ENCODE assay signal across 18 cellular contexts in the genomic region with DNA sequence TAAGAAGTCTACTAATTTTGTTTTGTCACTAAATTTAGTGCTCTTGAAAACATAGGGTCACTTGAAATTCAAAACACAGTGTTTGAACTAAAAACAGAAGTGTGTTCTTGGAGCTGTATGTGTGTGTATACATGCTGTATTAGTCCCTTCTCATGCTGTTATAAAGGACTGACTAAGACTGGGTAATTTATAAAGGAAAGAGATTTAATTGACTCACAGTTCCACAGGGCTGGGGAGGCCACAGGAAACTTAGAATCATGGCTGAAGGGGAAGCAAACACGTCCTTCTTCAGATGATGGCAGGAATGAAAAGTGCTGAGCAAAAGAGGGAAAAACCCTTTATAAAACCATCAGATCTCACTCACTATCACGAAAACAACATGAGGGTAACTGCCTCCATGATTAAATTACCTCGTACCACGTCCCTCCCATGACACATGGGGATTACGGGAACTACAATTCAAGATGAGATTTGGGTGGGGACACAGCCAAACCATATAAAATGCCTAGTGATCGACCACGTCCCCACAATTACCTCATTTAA.
DNase-seq lines count a peak whose midpoint lies in the region; ATAC-seq and TF ChIP-seq lines count a peak whose summit lies in the region.
"Had no signal": no experiment of that assay in that cellular context is flagged by ENCODE, and none has a peak within 500 bp of the region (broad histone marks: within the 10 kb centered on the region; RNA-seq: fewer than 3 reads in every experiment).

No MANE protein-coding gene starts in this region.

- peaks cover 36% of the 10 kb centered on the region for H3K4me1 Mint-ChIP-seq in activated CD4-positive, alpha-beta memory T cell treated with anti-CD3 and anti-CD28 coated beads for 36 hours (ENCODE audit: low read depth)
- H3K4me1 Mint-ChIP-seq in activated CD4-positive, alpha-beta memory T cell treated with anti-CD3 and anti-CD28 coated beads, Interleukin-2, amount 10 ng/mL, durations not matched to agents 7 days and 5 days = peaks cover 24% of the 10 kb centered on the region
- peaks cover 51 to 55% of the 10 kb centered on the region in 2 donors for H3K4me1 Mint-ChIP-seq in natural killer cell treated with Interleukin-12 subunit alpha and Interleukin-12 subunit beta and Interleukin-15 and Interleukin-18, amount 100 ng/mL, for 72 hours (ENCODE audit: low read depth in 2 of 2)
- H3K4me1 Mint-ChIP-seq in natural killer cell = peaks cover 13 to 22% of the 10 kb centered on the region in 2 donors
- peaks cover 51% of the 10 kb centered on the region for H3K4me1 Mint-ChIP-seq in activated T-cell treated with anti-CD3 and anti-CD28 coated beads, Interleukin-2, amount 50 U/mL, for 72 hours (ENCODE audit: low read depth)
- peaks cover 27 to 46% of the 10 kb centered on the region in 2 donors for H3K4me1 Mint-ChIP-seq in stimulated activated naive B cell treated with anti-CD40 and anti-IgM and Interleukin-4, amounts not matched to agents 10 μg/mL and 1 μg/mL and 100 μg/mL, for 72 hours

- POLR2A ChIA-PET in activated CD4-positive, alpha-beta memory T cell treated with anti-CD3 and anti-CD28 coated beads for 36 hours (lab: Charles Lee) = interaction anchor here (1.4 to 2.2 kb wide), 4 partner anchors 13 to 115 kb away, joined by 4 to 11 read pairs (median 6); no protein-coding TSS in a partner anchor
- POLR2A ChIA-PET in activated CD4-positive, alpha-beta memory T cell treated with anti-CD3 and anti-CD28 coated beads, Interleukin-2, amount 10 ng/mL, durations not matched to agents 7 days and 5 days (lab: Charles Lee) = no interaction called here

- peaks cover 2% of the 10 kb centered on the region for H3K27me3 Mint-ChIP-seq in activated CD4-positive, alpha-beta memory T cell treated with anti-CD3 and anti-CD28 coated beads for 36 hours
- H3K27me3 Mint-ChIP-seq in activated CD4-positive, alpha-beta memory T cell treated with anti-CD3 and anti-CD28 coated beads, Interleukin-2, amount 10 ng/mL, durations not matched to agents 7 days and 5 days = no peaks in the 10 kb centered on the region
- no peaks in the 10 kb centered on the region for H3K27me3 Mint-ChIP-seq in natural killer cell treated with Interleukin-12 subunit alpha and Interleukin-12 subunit beta and Interleukin-15 and Interleukin-18, amount 100 ng/mL, for 72 hours
- H3K27me3 Mint-ChIP-seq in natural killer cell (ENCODE audit: low read depth in 2 of 2) = no peaks in the 10 kb centered on the region
- peaks cover 8% of the 10 kb centered on the region for H3K27me3 Mint-ChIP-seq in activated T-cell treated with anti-CD3 and anti-CD28 coated beads, Interleukin-2, amount 50 U/mL, for 72 hours (ENCODE audit: low read depth)
- no peaks in the 10 kb centered on the region for H3K27me3 Mint-ChIP-seq in stimulated activated naive B cell treated with anti-CD40 and anti-IgM and Interleukin-4, amounts not matched to agents 10 μg/mL and 1 μg/mL and 100 μg/mL, for 72 hours

- peaks cover 14% of the 10 kb centered on the region for H3K36me3 Mint-ChIP-seq in activated CD4-positive, alpha-beta memory T cell treated with anti-CD3 and anti-CD28 coated beads for 36 hours
- H3K36me3 Mint-ChIP-seq in activated CD4-positive, alpha-beta memory T cell treated with anti-CD3 and anti-CD28 coated beads, Interleukin-2, amount 10 ng/mL, durations not matched to agents 7 days and 5 days (ENCODE audit: low read depth) = peaks cover 7% of the 10 kb centered on the region
- peaks cover 29% of the 10 kb centered on the region for H3K36me3 Mint-ChIP-seq in natural killer cell treated with Interleukin-12 subunit alpha and Interleukin-12 subunit beta and Interleukin-15 and Interleukin-18, amount 100 ng/mL, for 72 hours
- H3K36me3 Mint-ChIP-seq in natural killer cell = no peaks in the 10 kb centered on the region
- peaks cover 16 to 26% of the 10 kb centered on the region in 2 donors for H3K36me3 Mint-ChIP-seq in activated T-cell treated with anti-CD3 and anti-CD28 coated beads, Interleukin-2, amount 50 U/mL, for 72 hours (ENCODE audit: insufficient read depth in 2 of 2)
- peaks cover 4 to 7% of the 10 kb centered on the region in 2 donors for H3K36me3 Mint-ChIP-seq in stimulated activated naive B cell treated with anti-CD40 and anti-IgM and Interleukin-4, amounts not matched to agents 10 μg/mL and 1 μg/mL and 100 μg/mL, for 72 hours

- TF ChIP-seq CTCF in natural killer cell (IDR thresholded peaks at IDR 0.05) = no peak

- DNase-seq in activated CD4-positive, alpha-beta memory T cell treated with anti-CD3 and anti-CD28 coated beads for 36 hours = peak; percentile 65
- no peak for DNase-seq in activated CD4-positive, alpha-beta memory T cell treated with anti-CD3 and anti-CD28 coated beads, Interleukin-2, amount 10 ng/mL, durations not matched to agents 7 days and 5 days
- DNase-seq in natural killer cell treated with Interleukin-12 subunit alpha and Interleukin-12 subunit beta and Interleukin-15 and Interleukin-18, amount 100 ng/mL, for 72 hours (ENCODE audit: low spot score) = no peak
- DNase-seq in natural killer cell (no peak), NCI-H1694 (lab: John Stamatoyannopoulos, UW) (no peak)
- peak in 1 of 2 donors; percentile 36 for DNase-seq in activated T-cell treated with anti-CD3 and anti-CD28 coated beads, Interleukin-2, amount 50 U/mL, for 72 hours
- DNase-seq in stimulated activated naive B cell treated with anti-CD40 and anti-IgM and Interleukin-4, amounts not matched to agents 10 μg/mL and 1 μg/mL and 100 μg/mL, for 72 hours = no peak
- DNase-seq: DMS 273 treated with DMSO at 0.1 percent for 48 hours, GDM1, H9, KG1, NCI-H1436, NCI-H2029 treated with DMSO at 0.1 percent for 48 hours, NCI-H2171 treated with DMSO at 0.1 percent for 48 hours, NCI-H446 treated with DMSO at 0.1 percent for 48 hours, PC-3 had no signal

- intact Hi-C loops in activated CD4-positive, alpha-beta memory T cell treated with anti-CD3 and anti-CD28 coated beads for 36 hours (cut with micrococcal nuclease) = loop anchor here (1.0 to 2.0 kb wide), 4 partner anchors 17 to 162 kb away; no protein-coding TSS in a partner anchor
- intact Hi-C loops in natural killer cell (cut with micrococcal nuclease) = no loop called here

- peak in 1 of 2 donors; percentile 70 for ATAC-seq in natural killer cell treated with Interleukin-12 subunit alpha and Interleukin-12 subunit beta and Interleukin-15 and Interleukin-18, amount 100 ng/mL, for 72 hours
- ATAC-seq in natural killer cell (no peak), GM19397 (IDR thresholded peaks at IDR 0.05; ENCODE audit: unreplicated experiment) (no peak)
- peak; percentile 84 to 87 for ATAC-seq in activated T-cell treated with anti-CD3 and anti-CD28 coated beads, Interleukin-2, amount 50 U/mL, for 72 hours (replicated peaks in 1 of 2)
- ATAC-seq in stimulated activated naive B cell treated with anti-CD40 and anti-IgM and Interleukin-4, amounts not matched to agents 10 μg/mL and 1 μg/mL and 100 μg/mL, for 72 hours (replicated peaks) = peak; percentile 36 to 60
- ATAC-seq: GM12878, PC-3 had no signal

- CTCF ChIA-PET in activated CD4-positive, alpha-beta memory T cell treated with anti-CD3 and anti-CD28 coated beads for 36 hours (lab: Charles Lee) = no interaction called here
- CTCF ChIA-PET in activated CD4-positive, alpha-beta memory T cell treated with anti-CD3 and anti-CD28 coated beads, Interleukin-2, amount 10 ng/mL, durations not matched to agents 7 days and 5 days (lab: Charles Lee) = no interaction called here

- peak overlapping the region; percentile 85 for H3K27ac Mint-ChIP-seq in activated CD4-positive, alpha-beta memory T cell treated with anti-CD3 and anti-CD28 coated beads for 36 hours
- no peak overlapping the region for H3K27ac Mint-ChIP-seq in activated CD4-positive, alpha-beta memory T cell treated with anti-CD3 and anti-CD28 coated beads, Interleukin-2, amount 10 ng/mL, durations not matched to agents 7 days and 5 days
- peak overlapping the region; percentile 85 to 90 for H3K27ac Mint-ChIP-seq in natural killer cell treated with Interleukin-12 subunit alpha and Interleukin-12 subunit beta and Interleukin-15 and Interleukin-18, amount 100 ng/mL, for 72 hours
- no peak overlapping the region for H3K27ac Mint-ChIP-seq in natural killer cell
- peak overlapping the region; percentile 92 for H3K27ac Mint-ChIP-seq in activated T-cell treated with anti-CD3 and anti-CD28 coated beads, Interleukin-2, amount 50 U/mL, for 72 hours
- H3K27ac Mint-ChIP-seq in stimulated activated naive B cell treated with anti-CD40 and anti-IgM and Interleukin-4, amounts not matched to agents 10 μg/mL and 1 μg/mL and 100 μg/mL, for 72 hours = no peak overlapping the region
- H3K27ac Mint-ChIP-seq: H9 had no signal

- H3K9me3 Mint-ChIP-seq in activated CD4-positive, alpha-beta memory T cell treated with anti-CD3 and anti-CD28 coated beads for 36 hours = peaks cover 9% of the 10 kb centered on the region
- H3K9me3 Mint-ChIP-seq in activated CD4-positive, alpha-beta memory T cell treated with anti-CD3 and anti-CD28 coated beads, Interleukin-2, amount 10 ng/mL, durations not matched to agents 7 days and 5 days = peaks cover 16% of the 10 kb centered on the region
- H3K9me3 Mint-ChIP-seq in natural killer cell treated with Interleukin-12 subunit alpha and Interleukin-12 subunit beta and Interleukin-15 and Interleukin-18, amount 100 ng/mL, for 72 hours = peaks cover 13% of the 10 kb centered on the region
- H3K9me3 Mint-ChIP-seq in natural killer cell = peaks cover 0 to 2% of the 10 kb centered on the region in 2 donors
- peaks cover 11 to 13% of the 10 kb centered on the region in 2 donors for H3K9me3 Mint-ChIP-seq in activated T-cell treated with anti-CD3 and anti-CD28 coated beads, Interleukin-2, amount 50 U/mL, for 72 hours
- H3K9me3 Mint-ChIP-seq in stimulated activated naive B cell treated with anti-CD40 and anti-IgM and Interleukin-4, amounts not matched to agents 10 μg/mL and 1 μg/mL and 100 μg/mL, for 72 hours = peaks cover 3 to 8% of the 10 kb centered on the region in 2 donors

- H3K4me3 Mint-ChIP-seq in activated CD4-positive, alpha-beta memory T cell treated with anti-CD3 and anti-CD28 coated beads for 36 hours = no peak overlapping the region
- H3K4me3 Mint-ChIP-seq in activated CD4-positive, alpha-beta memory T cell treated with anti-CD3 and anti-CD28 coated beads, Interleukin-2, amount 10 ng/mL, durations not matched to agents 7 days and 5 days = no peak overlapping the region
- peak overlapping the region; percentile 48 for H3K4me3 Mint-ChIP-seq in natural killer cell treated with Interleukin-12 subunit alpha and Interleukin-12 subunit beta and Interleukin-15 and Interleukin-18, amount 100 ng/mL, for 72 hours
- H3K4me3 Mint-ChIP-seq in natural killer cell = no peak overlapping the region
- peak overlapping the region; percentile 23 to 37 for H3K4me3 Mint-ChIP-seq in activated T-cell treated with anti-CD3 and anti-CD28 coated beads, Interleukin-2, amount 50 U/mL, for 72 hours
- H3K4me3 Mint-ChIP-seq in stimulated activated naive B cell treated with anti-CD40 and anti-IgM and Interleukin-4, amounts not matched to agents 10 μg/mL and 1 μg/mL and 100 μg/mL, for 72 hours = no peak overlapping the region
- H3K4me3 Mint-ChIP-seq: H9 had no signal

Comparison
In these comparisons a context has a peak if more than half of its experiments do, and no peak if none do; other contexts are left out.
1. H3K27ac Mint-ChIP-seq: peak in activated CD4-positive, alpha-beta memory T cell treated with anti-CD3 and anti-CD28 coated beads for 36 hours (single experiment), natural killer cell treated with Interleukin-12 subunit alpha and Interleukin-12 subunit beta and Interleukin-15 and Interleukin-18, amount 100 ng/mL, for 72 hours (2 of 2) and activated T-cell treated with anti-CD3 and anti-CD28 coated beads, Interleukin-2, amount 50 U/mL, for 72 hours (single experiment); none in activated CD4-positive, alpha-beta memory T cell treated with anti-CD3 and anti-CD28 coated beads, Interleukin-2, amount 10 ng/mL, durations not matched to agents 7 days and 5 days (single experiment), natural killer cell (0 of 2) and stimulated activated naive B cell treated with anti-CD40 and anti-IgM and Interleukin-4, amounts not matched to agents 10 μg/mL and 1 μg/mL and 100 μg/mL, for 72 hours (single experiment).
2. H3K4me3 Mint-ChIP-seq: peak in natural killer cell treated with Interleukin-12 subunit alpha and Interleukin-12 subunit beta and Interleukin-15 and Interleukin-18, amount 100 ng/mL, for 72 hours (single experiment) and activated T-cell treated with anti-CD3 and anti-CD28 coated beads, Interleukin-2, amount 50 U/mL, for 72 hours (2 of 2); none in activated CD4-positive, alpha-beta memory T cell treated with anti-CD3 and anti-CD28 coated beads for 36 hours (single experiment), activated CD4-positive, alpha-beta memory T cell treated with anti-CD3 and anti-CD28 coated beads, Interleukin-2, amount 10 ng/mL, durations not matched to agents 7 days and 5 days (single experiment), natural killer cell (single experiment) and stimulated activated naive B cell treated with anti-CD40 and anti-IgM and Interleukin-4, amounts not matched to agents 10 μg/mL and 1 μg/mL and 100 μg/mL, for 72 hours (0 of 2).
3. ATAC-seq: peak in activated T-cell treated with anti-CD3 and anti-CD28 coated beads, Interleukin-2, amount 50 U/mL, for 72 hours (2 of 2) and stimulated activated naive B cell treated with anti-CD40 and anti-IgM and Interleukin-4, amounts not matched to agents 10 μg/mL and 1 μg/mL and 100 μg/mL, for 72 hours (2 of 2); none in natural killer cell (0 of 3) and GM19397 (single experiment).